1 cellular context compared by ENCODE assay signal in the genomic region with DNA sequence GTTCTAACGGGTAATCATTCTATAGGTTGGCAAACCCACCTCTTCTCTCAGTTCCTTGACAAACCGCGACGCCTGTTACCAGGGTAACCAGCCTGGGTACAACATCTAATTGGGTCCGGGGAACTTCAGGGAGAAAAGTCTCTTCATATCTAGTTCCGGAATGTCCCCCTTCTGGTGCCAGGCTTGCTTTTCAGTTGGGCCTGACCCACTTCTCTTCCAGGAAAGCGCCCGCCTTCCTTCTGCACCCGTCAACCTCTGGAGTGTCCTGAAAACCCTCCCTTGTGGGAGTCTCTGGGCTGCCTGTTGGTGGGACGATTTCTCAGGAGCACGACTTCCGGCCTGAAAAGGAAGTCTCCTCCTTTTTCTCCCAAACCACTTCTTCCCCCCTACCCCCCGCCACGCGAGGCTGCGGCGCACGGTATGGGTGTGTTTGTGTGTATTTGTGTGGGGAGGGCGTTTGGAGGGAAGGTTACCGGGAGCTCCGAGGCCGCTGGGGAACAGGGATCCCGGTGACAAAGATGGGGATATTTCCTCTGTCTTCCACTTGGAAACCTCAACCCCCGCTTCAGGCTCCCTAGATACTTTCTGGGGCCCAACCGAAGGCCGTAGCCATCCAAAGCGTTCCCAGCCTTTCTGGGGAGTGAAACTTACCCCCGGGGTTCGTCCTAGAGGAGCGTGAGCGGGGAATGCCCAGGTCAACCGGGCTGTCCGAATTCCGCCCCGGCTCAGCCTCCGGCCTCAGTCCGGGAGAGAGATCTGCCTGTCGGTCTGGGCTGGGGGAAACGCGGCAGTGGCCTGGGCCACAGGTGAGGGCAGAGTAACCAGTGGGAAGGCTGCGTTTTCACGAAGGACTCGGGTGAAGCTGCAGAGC.
A peak's percentile ranks its signal among the peaks of the same experiment; 100 is the strongest.
TF ChIP-seq lines count a peak whose summit lies in the region.

A gene with protein sequence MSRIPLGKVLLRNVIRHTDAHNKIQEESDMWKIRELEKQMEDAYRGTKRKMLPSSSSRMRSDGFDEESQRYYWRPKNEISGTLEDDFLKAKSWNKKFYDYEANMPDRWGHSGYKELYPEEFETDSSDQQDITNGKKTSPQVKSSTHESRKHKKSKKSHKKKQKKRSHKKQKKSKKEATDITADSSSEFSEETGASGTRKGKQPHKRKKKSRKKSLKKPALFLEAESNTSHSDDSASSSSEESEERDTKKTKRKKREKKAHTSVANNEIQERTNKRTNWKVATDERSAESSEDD (plus strand): TSS at position 359 of the 871 bp plus-strand sequence. CDS start 1,276 bp downstream, outside the sequence.
A gene with protein sequence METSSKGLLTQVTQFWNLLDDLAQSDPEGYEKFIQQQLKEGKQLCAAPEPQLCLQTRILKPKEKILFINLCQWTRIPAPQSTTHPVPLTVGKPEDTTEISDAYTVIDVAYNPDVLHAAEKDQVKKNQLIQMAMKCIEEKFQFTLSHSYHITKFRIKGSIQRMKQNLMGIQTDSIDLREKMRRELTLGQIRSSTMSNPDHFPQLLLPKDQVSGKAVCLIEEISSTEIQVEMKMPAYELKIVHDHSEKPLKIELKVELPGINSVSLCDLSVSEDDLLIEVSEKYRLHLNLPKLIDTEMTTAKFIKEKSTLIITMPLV (minus strand): TSS at position 77 of the 871 bp plus-strand sequence. CDS start 843 bp downstream, outside the sequence.

TF ChIP-seq in HepG2, 621 proteins besides CTCF, POLR2A, EP300 and RAD21 (continued from another document and continues in another):
- TF ChIP-seq, protein P1, sequence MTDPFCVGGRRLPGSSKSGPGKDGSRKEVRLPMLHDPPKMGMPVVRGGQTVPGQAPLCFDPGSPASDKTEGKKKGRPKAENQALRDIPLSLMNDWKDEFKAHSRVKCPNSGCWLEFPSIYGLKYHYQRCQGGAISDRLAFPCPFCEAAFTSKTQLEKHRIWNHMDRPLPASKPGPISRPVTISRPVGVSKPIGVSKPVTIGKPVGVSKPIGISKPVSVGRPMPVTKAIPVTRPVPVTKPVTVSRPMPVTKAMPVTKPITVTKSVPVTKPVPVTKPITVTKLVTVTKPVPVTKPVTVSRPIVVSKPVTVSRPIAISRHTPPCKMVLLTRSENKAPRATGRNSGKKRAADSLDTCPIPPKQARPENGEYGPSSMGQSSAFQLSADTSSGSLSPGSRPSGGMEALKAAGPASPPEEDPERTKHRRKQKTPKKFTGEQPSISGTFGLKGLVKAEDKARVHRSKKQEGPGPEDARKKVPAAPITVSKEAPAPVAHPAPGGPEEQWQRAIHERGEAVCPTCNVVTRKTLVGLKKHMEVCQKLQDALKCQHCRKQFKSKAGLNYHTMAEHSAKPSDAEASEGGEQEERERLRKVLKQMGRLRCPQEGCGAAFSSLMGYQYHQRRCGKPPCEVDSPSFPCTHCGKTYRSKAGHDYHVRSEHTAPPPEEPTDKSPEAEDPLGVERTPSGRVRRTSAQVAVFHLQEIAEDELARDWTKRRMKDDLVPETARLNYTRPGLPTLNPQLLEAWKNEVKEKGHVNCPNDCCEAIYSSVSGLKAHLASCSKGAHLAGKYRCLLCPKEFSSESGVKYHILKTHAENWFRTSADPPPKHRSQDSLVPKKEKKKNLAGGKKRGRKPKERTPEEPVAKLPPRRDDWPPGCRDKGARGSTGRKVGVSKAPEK (CRISPR knock-in tag; IDR thresholded peaks at IDR 0.05; ENCODE audit: borderline replicate concordance): no peak
- TF ChIP-seq ZSCAN31 (CRISPR knock-in tag; IDR thresholded peaks at IDR 0.05; ENCODE audit: low read depth) (no peak), HOXA9 (CRISPR knock-in tag; IDR thresholded peaks at IDR 0.05; ENCODE audit: borderline replicate concordance) (no peak), ZNF737 (CRISPR knock-in tag; IDR thresholded peaks at IDR 0.05; ENCODE audit: borderline replicate concordance) (peak; percentile 57; the same call in 1 of the 2 replicates), GLI4 (CRISPR knock-in tag; IDR thresholded peaks at IDR 0.05; ENCODE audit: borderline replicate concordance) (peak; percentile 55; the same call in 1 of the 2 replicates), HNRNPLL (IDR thresholded peaks at IDR 0.05; ENCODE audit: low read depth, low read length, poor library complexity, severe bottlenecking) (no peak), ZNF572 (CRISPR knock-in tag; IDR thresholded peaks at IDR 0.05) (no peak), ZNF816 (CRISPR knock-in tag; IDR thresholded peaks at IDR 0.05; ENCODE audit: borderline replicate concordance) (no peak), POLR2G (IDR thresholded peaks at IDR 0.05; ENCODE audit: low read depth, low read length) (peak; percentile 79), NFATC3 (CRISPR knock-in tag; IDR thresholded peaks at IDR 0.05) (0 out of 2 replicates have a peak, but pooled peaks have one; percentile 58), HHEX (CRISPR knock-in tag; IDR thresholded peaks at IDR 0.05) (no peak), SMAD9 (CRISPR knock-in tag; IDR thresholded peaks at IDR 0.05) (no peak), CCDC6 (CRISPR knock-in tag; IDR thresholded peaks at IDR 0.05) (peak; percentile 87), ASH2L (IDR thresholded peaks at IDR 0.05; ENCODE audit: insufficient read length, low read depth, low read length) (peak; percentile 99), ZSCAN20 (CRISPR knock-in tag; IDR thresholded peaks at IDR 0.05; ENCODE audit: borderline replicate concordance) (no peak), NAIF1 (CRISPR knock-in tag; IDR thresholded peaks at IDR 0.05; ENCODE audit: borderline replicate concordance) (no peak), ADNP (CRISPR knock-in tag; IDR thresholded peaks at IDR 0.05) (no peak)
- TF ChIP-seq, protein P2, sequence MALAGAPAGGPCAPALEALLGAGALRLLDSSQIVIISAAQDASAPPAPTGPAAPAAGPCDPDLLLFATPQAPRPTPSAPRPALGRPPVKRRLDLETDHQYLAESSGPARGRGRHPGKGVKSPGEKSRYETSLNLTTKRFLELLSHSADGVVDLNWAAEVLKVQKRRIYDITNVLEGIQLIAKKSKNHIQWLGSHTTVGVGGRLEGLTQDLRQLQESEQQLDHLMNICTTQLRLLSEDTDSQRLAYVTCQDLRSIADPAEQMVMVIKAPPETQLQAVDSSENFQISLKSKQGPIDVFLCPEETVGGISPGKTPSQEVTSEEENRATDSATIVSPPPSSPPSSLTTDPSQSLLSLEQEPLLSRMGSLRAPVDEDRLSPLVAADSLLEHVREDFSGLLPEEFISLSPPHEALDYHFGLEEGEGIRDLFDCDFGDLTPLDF (CRISPR knock-in tag; IDR thresholded peaks at IDR 0.05): peak; percentile 17; the same call in 1 of the 2 replicates
- TF ChIP-seq, protein P3, sequence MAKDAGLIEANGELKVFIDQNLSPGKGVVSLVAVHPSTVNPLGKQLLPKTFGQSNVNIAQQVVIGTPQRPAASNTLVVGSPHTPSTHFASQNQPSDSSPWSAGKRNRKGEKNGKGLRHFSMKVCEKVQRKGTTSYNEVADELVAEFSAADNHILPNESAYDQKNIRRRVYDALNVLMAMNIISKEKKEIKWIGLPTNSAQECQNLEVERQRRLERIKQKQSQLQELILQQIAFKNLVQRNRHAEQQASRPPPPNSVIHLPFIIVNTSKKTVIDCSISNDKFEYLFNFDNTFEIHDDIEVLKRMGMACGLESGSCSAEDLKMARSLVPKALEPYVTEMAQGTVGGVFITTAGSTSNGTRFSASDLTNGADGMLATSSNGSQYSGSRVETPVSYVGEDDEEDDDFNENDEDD (CRISPR knock-in tag; IDR thresholded peaks at IDR 0.05; ENCODE audit: borderline replicate concordance): peak; percentile 34; the same call in 1 of the 2 replicates
- TF ChIP-seq, protein P4, sequence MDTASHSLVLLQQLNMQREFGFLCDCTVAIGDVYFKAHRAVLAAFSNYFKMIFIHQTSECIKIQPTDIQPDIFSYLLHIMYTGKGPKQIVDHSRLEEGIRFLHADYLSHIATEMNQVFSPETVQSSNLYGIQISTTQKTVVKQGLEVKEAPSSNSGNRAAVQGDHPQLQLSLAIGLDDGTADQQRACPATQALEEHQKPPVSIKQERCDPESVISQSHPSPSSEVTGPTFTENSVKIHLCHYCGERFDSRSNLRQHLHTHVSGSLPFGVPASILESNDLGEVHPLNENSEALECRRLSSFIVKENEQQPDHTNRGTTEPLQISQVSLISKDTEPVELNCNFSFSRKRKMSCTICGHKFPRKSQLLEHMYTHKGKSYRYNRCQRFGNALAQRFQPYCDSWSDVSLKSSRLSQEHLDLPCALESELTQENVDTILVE (CRISPR knock-in tag; IDR thresholded peaks at IDR 0.05): peak; percentile 80
- TF ChIP-seq, protein P5, sequence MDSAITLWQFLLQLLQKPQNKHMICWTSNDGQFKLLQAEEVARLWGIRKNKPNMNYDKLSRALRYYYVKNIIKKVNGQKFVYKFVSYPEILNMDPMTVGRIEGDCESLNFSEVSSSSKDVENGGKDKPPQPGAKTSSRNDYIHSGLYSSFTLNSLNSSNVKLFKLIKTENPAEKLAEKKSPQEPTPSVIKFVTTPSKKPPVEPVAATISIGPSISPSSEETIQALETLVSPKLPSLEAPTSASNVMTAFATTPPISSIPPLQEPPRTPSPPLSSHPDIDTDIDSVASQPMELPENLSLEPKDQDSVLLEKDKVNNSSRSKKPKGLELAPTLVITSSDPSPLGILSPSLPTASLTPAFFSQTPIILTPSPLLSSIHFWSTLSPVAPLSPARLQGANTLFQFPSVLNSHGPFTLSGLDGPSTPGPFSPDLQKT (CRISPR knock-in tag; IDR thresholded peaks at IDR 0.05; ENCODE audit: borderline replicate concordance): no peak
- TF ChIP-seq, protein P6, sequence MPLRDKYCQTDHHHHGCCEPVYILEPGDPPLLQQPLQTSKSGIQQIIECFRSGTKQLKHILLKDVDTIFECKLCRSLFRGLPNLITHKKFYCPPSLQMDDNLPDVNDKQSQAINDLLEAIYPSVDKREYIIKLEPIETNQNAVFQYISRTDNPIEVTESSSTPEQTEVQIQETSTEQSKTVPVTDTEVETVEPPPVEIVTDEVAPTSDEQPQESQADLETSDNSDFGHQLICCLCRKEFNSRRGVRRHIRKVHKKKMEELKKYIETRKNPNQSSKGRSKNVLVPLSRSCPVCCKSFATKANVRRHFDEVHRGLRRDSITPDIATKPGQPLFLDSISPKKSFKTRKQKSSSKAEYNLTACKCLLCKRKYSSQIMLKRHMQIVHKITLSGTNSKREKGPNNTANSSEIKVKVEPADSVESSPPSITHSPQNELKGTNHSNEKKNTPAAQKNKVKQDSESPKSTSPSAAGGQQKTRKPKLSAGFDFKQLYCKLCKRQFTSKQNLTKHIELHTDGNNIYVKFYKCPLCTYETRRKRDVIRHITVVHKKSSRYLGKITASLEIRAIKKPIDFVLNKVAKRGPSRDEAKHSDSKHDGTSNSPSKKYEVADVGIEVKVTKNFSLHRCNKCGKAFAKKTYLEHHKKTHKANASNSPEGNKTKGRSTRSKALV (CRISPR knock-in tag; IDR thresholded peaks at IDR 0.05): no peak
- TF ChIP-seq, protein P7, sequence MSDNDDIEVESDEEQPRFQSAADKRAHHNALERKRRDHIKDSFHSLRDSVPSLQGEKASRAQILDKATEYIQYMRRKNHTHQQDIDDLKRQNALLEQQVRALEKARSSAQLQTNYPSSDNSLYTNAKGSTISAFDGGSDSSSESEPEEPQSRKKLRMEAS (IDR thresholded peaks at IDR 0.05): peak; percentile 80
- TF ChIP-seq, protein P8, sequence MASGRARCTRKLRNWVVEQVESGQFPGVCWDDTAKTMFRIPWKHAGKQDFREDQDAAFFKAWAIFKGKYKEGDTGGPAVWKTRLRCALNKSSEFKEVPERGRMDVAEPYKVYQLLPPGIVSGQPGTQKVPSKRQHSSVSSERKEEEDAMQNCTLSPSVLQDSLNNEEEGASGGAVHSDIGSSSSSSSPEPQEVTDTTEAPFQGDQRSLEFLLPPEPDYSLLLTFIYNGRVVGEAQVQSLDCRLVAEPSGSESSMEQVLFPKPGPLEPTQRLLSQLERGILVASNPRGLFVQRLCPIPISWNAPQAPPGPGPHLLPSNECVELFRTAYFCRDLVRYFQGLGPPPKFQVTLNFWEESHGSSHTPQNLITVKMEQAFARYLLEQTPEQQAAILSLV (CRISPR knock-in tag; IDR thresholded peaks at IDR 0.05; ENCODE audit: borderline replicate concordance): peak; percentile 21; the same call in 1 of the 2 replicates
- TF ChIP-seq, protein P9, sequence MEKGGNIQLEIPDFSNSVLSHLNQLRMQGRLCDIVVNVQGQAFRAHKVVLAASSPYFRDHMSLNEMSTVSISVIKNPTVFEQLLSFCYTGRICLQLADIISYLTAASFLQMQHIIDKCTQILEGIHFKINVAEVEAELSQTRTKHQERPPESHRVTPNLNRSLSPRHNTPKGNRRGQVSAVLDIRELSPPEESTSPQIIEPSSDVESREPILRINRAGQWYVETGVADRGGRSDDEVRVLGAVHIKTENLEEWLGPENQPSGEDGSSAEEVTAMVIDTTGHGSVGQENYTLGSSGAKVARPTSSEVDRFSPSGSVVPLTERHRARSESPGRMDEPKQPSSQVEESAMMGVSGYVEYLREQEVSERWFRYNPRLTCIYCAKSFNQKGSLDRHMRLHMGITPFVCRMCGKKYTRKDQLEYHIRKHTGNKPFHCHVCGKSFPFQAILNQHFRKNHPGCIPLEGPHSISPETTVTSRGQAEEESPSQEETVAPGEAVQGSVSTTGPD (CRISPR knock-in tag; IDR thresholded peaks at IDR 0.05): no peak
- TF ChIP-seq, protein P10, sequence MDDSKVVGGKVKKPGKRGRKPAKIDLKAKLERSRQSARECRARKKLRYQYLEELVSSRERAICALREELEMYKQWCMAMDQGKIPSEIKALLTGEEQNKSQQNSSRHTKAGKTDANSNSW (CRISPR knock-in tag; IDR thresholded peaks at IDR 0.05; ENCODE audit: borderline replicate concordance): 0 out of 2 replicates have a peak, but pooled peaks have one; percentile 44
